19 cellular contexts compared by ENCODE assay signal in genomic region chr16:86880316-86881117, GRCh38.
"Had no signal": no experiment of that assay in that cellular context is flagged by ENCODE, and none has a peak within 500 bp of the region (broad histone marks: within the 10 kb centered on the region; RNA-seq: fewer than 3 reads in every experiment).

No MANE protein-coding gene starts in this region.

- H3K4me1 ChIP-seq: breast epithelium, transverse colon had no signal

- H3K4me1 Mint-ChIP-seq: stimulated activated memory B cell treated with anti-CD40 and anti-IgM and Interleukin-4, amounts not matched to agents 10 μg/mL and 1 μg/mL and 100 μg/mL, for 72 hours; T-helper 17 cell had no signal

- H3K36me3 Mint-ChIP-seq: activated naive CD8-positive, alpha-beta T cell; mesothelial cell of epicardium; stimulated activated memory B cell treated with anti-CD40 and anti-IgM and Interleukin-4, amounts not matched to agents 10 μg/mL and 1 μg/mL and 100 μg/mL, for 72 hours had no signal

- H3K27me3 ChIP-seq: right atrium auricular region had no signal

- H3K9me3 ChIP-seq: breast epithelium, neutrophil, right atrium auricular region, transverse colon had no signal

- DNase-seq: activated CD4-positive, alpha-beta T cell treated with anti-CD3 and anti-CD28 coated beads, Interleukin-2, amount 50 U/mL, for 1 hour; activated CD4-positive, CD25-positive, alpha-beta regulatory T cell; activated gamma-delta T cell; activated T-cell treated with anti-CD3 and anti-CD28 coated beads, Interleukin-2, amount 50 U/mL, for 1 hour; anterior cingulate cortex; effector CD4-positive, alpha-beta T cell; hippocampal formation; kidney glomerular epithelial cell; stimulated activated CD4-positive, alpha-beta T cell treated with anti-CD3 and anti-CD28 coated beads, Interleukin-1b, Interleukin-23, amount 100 ng/mL, for 48 hours; T-helper 17 cell; transverse colon had no signal

- H3K27ac ChIP-seq: breast epithelium, neutrophil, right atrium auricular region, transverse colon had no signal

- H3K4me3 ChIP-seq: breast epithelium, right atrium auricular region, transverse colon had no signal

- H3K27ac Mint-ChIP-seq: activated naive CD8-positive, alpha-beta T cell; mesothelial cell of epicardium; stimulated activated memory B cell treated with anti-CD40 and anti-IgM and Interleukin-4, amounts not matched to agents 10 μg/mL and 1 μg/mL and 100 μg/mL, for 72 hours; T-helper 17 cell had no signal

- H3K4me3 Mint-ChIP-seq: activated naive CD8-positive, alpha-beta T cell; mesothelial cell of epicardium; stimulated activated memory B cell treated with anti-CD40 and anti-IgM and Interleukin-4, amounts not matched to agents 10 μg/mL and 1 μg/mL and 100 μg/mL, for 72 hours; T-helper 17 cell had no signal

- H3K36me3 ChIP-seq: breast epithelium, neutrophil, right atrium auricular region, transverse colon had no signal

- FAIRE-seq: colon, endothelial cell of umbilical vein had no signal
